1 cellular context compared by ENCODE assay signal in the genomic region with DNA sequence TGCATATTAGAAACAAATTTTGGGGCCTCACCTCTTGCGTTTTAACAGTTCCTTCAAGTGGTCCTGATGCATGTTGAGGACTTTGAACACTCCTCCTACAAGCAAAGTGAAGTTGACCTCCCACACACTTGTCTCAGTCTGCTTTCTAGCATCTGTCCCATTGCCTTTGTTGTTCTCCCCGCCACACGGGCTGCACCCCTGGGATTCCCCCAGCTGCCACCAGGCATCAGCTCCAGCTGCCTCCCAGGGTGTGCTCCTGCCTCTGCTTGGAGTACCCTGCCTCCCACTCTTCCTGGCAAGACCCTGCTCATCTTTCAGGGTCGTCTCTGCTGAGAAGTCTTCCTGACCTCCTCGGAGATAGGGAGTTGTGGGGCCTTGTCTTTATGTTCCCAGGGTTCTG.
TF ChIP-seq lines count a peak whose summit lies in the region.

No MANE protein-coding gene starts in this region.

TF ChIP-seq in HEK293, 187 proteins besides CTCF, POLR2A, EP300 and RAD21 (continued from another document):
- TF ChIP-seq IKZF3 (tag by site-specific recombination; IDR thresholded peaks at IDR 0.05) (no peak), ZNF707 (tag by site-specific recombination; IDR thresholded peaks at IDR 0.05) (no peak), ZNF133 (tag by site-specific recombination; IDR thresholded peaks at IDR 0.05) (no peak), ZNF621 (tag by site-specific recombination; IDR thresholded peaks at IDR 0.05) (no peak), ZNF23 (tag by site-specific recombination; IDR thresholded peaks at IDR 0.05; ENCODE audit: borderline replicate concordance) (no peak), GLI4 (tag by site-specific recombination; IDR thresholded peaks at IDR 0.05) (no peak), ZNF521 (tag by site-specific recombination; IDR thresholded peaks at IDR 0.05) (no peak), ZNF112 (tag by site-specific recombination; IDR thresholded peaks at IDR 0.05) (no peak), MZF1 (tag by site-specific recombination; IDR thresholded peaks at IDR 0.05; ENCODE audit: borderline replicate concordance) (no peak), ZNF664 (tag by site-specific recombination; IDR thresholded peaks at IDR 0.05) (no peak), ZIC2 (tag by site-specific recombination; IDR thresholded peaks at IDR 0.05) (peak; percentile 23; the same call in 1 of the 2 replicates)
- TF ChIP-seq, protein P1, sequence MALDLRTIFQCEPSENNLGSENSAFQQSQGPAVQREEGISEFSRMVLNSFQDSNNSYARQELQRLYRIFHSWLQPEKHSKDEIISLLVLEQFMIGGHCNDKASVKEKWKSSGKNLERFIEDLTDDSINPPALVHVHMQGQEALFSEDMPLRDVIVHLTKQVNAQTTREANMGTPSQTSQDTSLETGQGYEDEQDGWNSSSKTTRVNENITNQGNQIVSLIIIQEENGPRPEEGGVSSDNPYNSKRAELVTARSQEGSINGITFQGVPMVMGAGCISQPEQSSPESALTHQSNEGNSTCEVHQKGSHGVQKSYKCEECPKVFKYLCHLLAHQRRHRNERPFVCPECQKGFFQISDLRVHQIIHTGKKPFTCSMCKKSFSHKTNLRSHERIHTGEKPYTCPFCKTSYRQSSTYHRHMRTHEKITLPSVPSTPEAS (tag by site-specific recombination; IDR thresholded peaks at IDR 0.05): no peak
TF ChIP-seq in HEK293: peak in this region for 4.
